9 cellular contexts compared by ENCODE assay signal in the genomic region with DNA sequence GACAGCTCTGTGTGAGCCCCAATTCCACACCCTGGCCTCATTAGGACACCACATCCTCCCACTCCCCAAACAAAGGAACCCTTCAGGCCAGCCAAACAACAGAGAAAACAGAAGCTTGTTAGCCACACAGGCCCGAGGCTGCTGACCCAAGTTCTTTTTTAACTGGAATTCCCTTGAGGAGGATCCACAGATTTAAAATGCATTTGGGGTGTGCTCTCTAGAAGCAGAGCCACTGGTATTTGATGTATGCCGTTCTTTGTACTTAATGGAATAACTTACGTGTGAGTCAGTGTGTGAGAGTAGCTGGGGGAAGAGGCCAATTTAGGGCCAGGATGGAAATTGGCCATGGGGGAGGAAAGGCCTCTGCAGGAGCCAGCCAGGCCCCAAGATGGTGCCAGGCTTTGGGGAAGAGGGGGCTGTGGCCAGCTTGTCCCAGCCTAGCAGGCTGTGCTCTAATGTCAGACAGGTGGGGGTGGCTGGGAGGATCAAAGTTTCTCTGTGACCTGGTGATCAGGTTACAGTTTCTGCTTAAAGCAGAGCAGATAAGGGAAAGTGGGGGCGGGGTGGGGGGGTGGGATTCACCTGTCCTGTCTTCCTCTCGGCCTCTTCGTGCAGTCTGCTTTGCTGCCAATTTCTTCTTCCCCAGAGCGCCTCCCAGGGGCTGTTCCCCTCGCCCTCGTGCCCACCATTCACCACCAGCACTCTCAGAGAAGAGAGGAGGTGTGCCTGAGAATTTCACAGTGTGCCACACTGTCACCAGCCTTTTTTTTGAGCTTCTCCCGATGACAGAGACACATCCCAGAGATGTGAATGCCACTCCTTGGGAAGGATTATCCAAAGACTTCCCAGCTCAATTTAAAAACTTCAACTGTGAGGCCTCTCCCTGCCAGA. TPM values are rescaled to one million over a fixed set of nuclear protein-coding genes. Genes with fewer than 3 reads are reported as not detected.
DNase-seq lines count a peak whose midpoint lies in the region; ATAC-seq, FAIRE-seq and TF ChIP-seq lines count a peak whose summit lies in the region.
"Had no signal": no experiment of that assay in that cellular context is flagged by ENCODE, and none has a peak within 500 bp of the region (broad histone marks: within the 10 kb centered on the region; RNA-seq: fewer than 3 reads in every experiment).

No MANE protein-coding gene starts in this region.

- H3K4me3 ChIP-seq in mammary epithelial cell (replicated peaks in 1 of 3; ENCODE audit: insufficient read depth in 1 of 3, low read depth in 2 of 3, low read length in 3 of 3) (no peak overlapping the region), keratinocyte (ENCODE audit: control insufficient read depth in 2 of 3, extremely low read depth in 1 of 3, insufficient read depth in 2 of 3, low read depth in 1 of 3, low read length in 3 of 3) (peak overlapping the region in 1 of 3 experiments; percentile 1)

- peak overlapping the region; percentile 15 for H3K27ac Mint-ChIP-seq in stimulated activated naive CD8-positive, alpha-beta T cell treated with anti-CD3 and anti-CD28 coated beads, Interleukin-15, Interleukin-2, amounts not matched to agents 100 ng/mL and 50 ng/mL, for 24 hours
- H3K27ac Mint-ChIP-seq in activated naive CD4-positive, alpha-beta T cell treated with anti-CD3 and anti-CD28 coated beads, Interleukin-2, amount 10 ng/mL, durations not matched to agents 7 days and 5 days, result no peak overlapping the region
- H3K27ac Mint-ChIP-seq: activated naive CD8-positive, alpha-beta T cell treated with anti-CD3 and anti-CD28 coated beads, Interleukin-2, amount 10 ng/mL, durations not matched to agents 7 days and 5 days had no signal

- H3K9me1 ChIP-seq in keratinocyte (ENCODE audit: control insufficient read depth, extremely low read depth, insufficient read depth, low read length), result no peaks in the 10 kb centered on the region

- DNase-seq in stimulated activated naive CD8-positive, alpha-beta T cell treated with anti-CD3 and anti-CD28 coated beads, Interleukin-15, Interleukin-2, amounts not matched to agents 100 U/mL and 50 U/mL, for 24 hours, result no peak
- DNase-seq in mammary epithelial cell (peak; percentile 93), keratinocyte (ENCODE audit: low read depth, low spot score) (peak; percentile 83), substantia nigra (lab: John Stamatoyannopoulos, UW) (peak in 34 of 49 donors; percentile 11 to 79 (median 50))
- no peak for DNase-seq in activated naive CD4-positive, alpha-beta T cell treated with anti-CD3 and anti-CD28 coated beads, Interleukin-2, amount 10 ng/mL, durations not matched to agents 7 days and 5 days
- DNase-seq in activated CD8-positive, alpha-beta memory T cell treated with anti-CD3 and anti-CD28 coated beads, Interleukin-2, amount 50 U/mL, for 4 hours, result no peak
- DNase-seq: activated naive CD8-positive, alpha-beta T cell treated with anti-CD3 and anti-CD28 coated beads, Interleukin-2, amount 10 ng/mL, durations not matched to agents 7 days and 5 days had no signal

- no peaks in the 10 kb centered on the region for H3K36me3 Mint-ChIP-seq in stimulated activated naive CD8-positive, alpha-beta T cell treated with anti-CD3 and anti-CD28 coated beads, Interleukin-15, Interleukin-2, amounts not matched to agents 100 ng/mL and 50 ng/mL, for 24 hours (ENCODE audit: low read depth)
- H3K36me3 Mint-ChIP-seq in activated naive CD4-positive, alpha-beta T cell treated with anti-CD3 and anti-CD28 coated beads, Interleukin-2, amount 10 ng/mL, durations not matched to agents 7 days and 5 days, result no peaks in the 10 kb centered on the region
- H3K36me3 Mint-ChIP-seq: activated naive CD8-positive, alpha-beta T cell treated with anti-CD3 and anti-CD28 coated beads, Interleukin-2, amount 10 ng/mL, durations not matched to agents 7 days and 5 days had no signal

- H3K27ac ChIP-seq in mammary epithelial cell (ENCODE audit: insufficient read depth, low read depth, low read length) (peak overlapping the region; percentile 84), keratinocyte (ENCODE audit: control insufficient read depth, insufficient read depth, low read length) (peak overlapping the region; percentile 70), substantia nigra (ENCODE audit: low read depth, low read length, poor library complexity, severe bottlenecking) (peak overlapping the region; percentile 83)

- intact Hi-C loops in mammary epithelial cell (cut with micrococcal nuclease), result loop anchor here (1.0 to 5.0 kb wide), 3 partner anchors 17 to 51 kb away; a partner anchor contains a TSS

- H3K27me3 ChIP-seq in mammary epithelial cell (ENCODE audit: insufficient read depth, low read length) (no peaks in the 10 kb centered on the region), keratinocyte (ENCODE audit: control insufficient read depth, extremely low read depth, insufficient read depth, low read length) (no peaks in the 10 kb centered on the region)

- H3K9ac ChIP-seq in mammary epithelial cell (ENCODE audit: insufficient read depth, low read length) (peak overlapping the region; percentile 68), keratinocyte (ENCODE audit: control insufficient read depth, extremely low read depth, insufficient read depth, low read length) (peak overlapping the region; percentile 49)

- peak overlapping the region; percentile 17 for H2AFZ ChIP-seq in mammary epithelial cell (ENCODE audit: low read depth, low read length)
- no peak overlapping the region for H2AFZ ChIP-seq in keratinocyte (ENCODE audit: control insufficient read depth, low read length)

- WGBS in mammary epithelial cell (ENCODE audit: low coverage, missing lambda C conversion rate), result 38% methylated on average over 8 of the region's 10 CpGs

- H3K9me3 Mint-ChIP-seq in stimulated activated naive CD8-positive, alpha-beta T cell treated with anti-CD3 and anti-CD28 coated beads, Interleukin-15, Interleukin-2, amounts not matched to agents 100 ng/mL and 50 ng/mL, for 24 hours, result no peaks in the 10 kb centered on the region
- no peaks in the 10 kb centered on the region for H3K9me3 Mint-ChIP-seq in activated naive CD4-positive, alpha-beta T cell treated with anti-CD3 and anti-CD28 coated beads, Interleukin-2, amount 10 ng/mL, durations not matched to agents 7 days and 5 days
- H3K9me3 Mint-ChIP-seq: activated naive CD8-positive, alpha-beta T cell treated with anti-CD3 and anti-CD28 coated beads, Interleukin-2, amount 10 ng/mL, durations not matched to agents 7 days and 5 days had no signal

- dilution Hi-C loops in mammary epithelial cell (cut with HindIII; ENCODE audit: low sequenced_read_pairs) (no loop called here), keratinocyte (cut with MboI; ENCODE audit: extremely low pct_ligation_motif_present, low sequenced_read_pairs) (no loop called here)

- CTCF ChIA-PET in mammary epithelial cell (lab: Charles Lee; ENCODE audit: low non-redundant PET), result interaction anchor here (0.6 to 0.7 kb wide), 2 partner anchors 21 to 23 kb away, joined by 3 to 7 read pairs; no protein-coding TSS in a partner anchor
- CTCF ChIA-PET in activated naive CD4-positive, alpha-beta T cell treated with anti-CD3 and anti-CD28 coated beads, Interleukin-2, amount 10 ng/mL, durations not matched to agents 7 days and 5 days (lab: Charles Lee), result interaction anchor here (0.8 to 2.0 kb wide), 4 partner anchors 14 to 242 kb away, joined by 3 to 6 read pairs (median 4); no protein-coding TSS in a partner anchor

- in situ Hi-C loops in mammary epithelial cell (cut with MboI; ENCODE audit: low sequenced_read_pairs in 2 of 2), result no loop called here

- H3K4me1 ChIP-seq in mammary epithelial cell (ENCODE audit: insufficient read depth, low read length) (peaks cover 50% of the 10 kb centered on the region), keratinocyte (ENCODE audit: control insufficient read depth, extremely low read depth, insufficient read depth, low read length) (peaks cover 56% of the 10 kb centered on the region)

- no peak for TF ChIP-seq CTCF in mammary epithelial cell (conservative IDR thresholded peaks at IDR 0.05 in 1 of 2, IDR thresholded peaks at IDR 0.05 in 1 of 2; ENCODE audit: extremely low read depth in 1 of 2, insufficient read depth in 1 of 2, low read depth in 1 of 2, low read length in 2 of 2)
- TF ChIP-seq CTCF in keratinocyte (optimal IDR thresholded peaks at IDR 0.05 in 1 of 3, IDR thresholded peaks at IDR 0.05 in 1 of 3, conservative IDR thresholded peaks at IDR 0.05 in 1 of 3; ENCODE audit: extremely low read depth in 1 of 3, insufficient read depth in 2 of 3, low read length in 3 of 3), result no peak

- peaks cover 41% of the 10 kb centered on the region for H3K79me2 ChIP-seq in mammary epithelial cell (ENCODE audit: insufficient read depth, low read length)
- H3K79me2 ChIP-seq in keratinocyte (ENCODE audit: control insufficient read depth, insufficient read depth, low read length), result peaks cover 25% of the 10 kb centered on the region

- H3K36me3 ChIP-seq in mammary epithelial cell (ENCODE audit: insufficient read depth, low read length) (no peaks in the 10 kb centered on the region), keratinocyte (ENCODE audit: control insufficient read depth in 2 of 2, extremely low read depth in 1 of 2, insufficient read depth in 2 of 2, low read length in 2 of 2) (no peaks in the 10 kb centered on the region)

- peak overlapping the region; percentile 51 for H3K4me2 ChIP-seq in mammary epithelial cell (ENCODE audit: insufficient read depth, low read depth, low read length)
- H3K4me2 ChIP-seq in keratinocyte (ENCODE audit: control insufficient read depth, extremely low read depth, insufficient read depth, low read depth, low read length), result peak overlapping the region; percentile 46

- H4K20me1 ChIP-seq in mammary epithelial cell (ENCODE audit: insufficient read depth, low read length) (no peaks in the 10 kb centered on the region), keratinocyte (ENCODE audit: control insufficient read depth, extremely low read depth, insufficient read depth, low read length) (no peaks in the 10 kb centered on the region)

- H3K4me1 Mint-ChIP-seq in stimulated activated naive CD8-positive, alpha-beta T cell treated with anti-CD3 and anti-CD28 coated beads, Interleukin-15, Interleukin-2, amounts not matched to agents 100 ng/mL and 50 ng/mL, for 24 hours (ENCODE audit: low read depth), result peaks cover 20% of the 10 kb centered on the region
- H3K4me1 Mint-ChIP-seq in activated naive CD4-positive, alpha-beta T cell treated with anti-CD3 and anti-CD28 coated beads, Interleukin-2, amount 10 ng/mL, durations not matched to agents 7 days and 5 days, result peaks cover 14% of the 10 kb centered on the region

- H3K9me3 ChIP-seq in mammary epithelial cell (replicated peaks; ENCODE audit: insufficient read depth, low read length) (no peaks in the 10 kb centered on the region), keratinocyte (ENCODE audit: control insufficient read depth, low read depth, low read length) (no peaks in the 10 kb centered on the region)

- peak; percentile 79 for FAIRE-seq in keratinocyte (lab: Jason Lieb, UNC)

- H3K27me3 Mint-ChIP-seq in stimulated activated naive CD8-positive, alpha-beta T cell treated with anti-CD3 and anti-CD28 coated beads, Interleukin-15, Interleukin-2, amounts not matched to agents 100 ng/mL and 50 ng/mL, for 24 hours, result no peaks in the 10 kb centered on the region
- no peaks in the 10 kb centered on the region for H3K27me3 Mint-ChIP-seq in activated naive CD4-positive, alpha-beta T cell treated with anti-CD3 and anti-CD28 coated beads, Interleukin-2, amount 10 ng/mL, durations not matched to agents 7 days and 5 days
- H3K27me3 Mint-ChIP-seq: activated naive CD8-positive, alpha-beta T cell treated with anti-CD3 and anti-CD28 coated beads, Interleukin-2, amount 10 ng/mL, durations not matched to agents 7 days and 5 days had no signal

- H3K4me3 Mint-ChIP-seq in stimulated activated naive CD8-positive, alpha-beta T cell treated with anti-CD3 and anti-CD28 coated beads, Interleukin-15, Interleukin-2, amounts not matched to agents 100 ng/mL and 50 ng/mL, for 24 hours, result no peak overlapping the region
- H3K4me3 Mint-ChIP-seq in activated naive CD4-positive, alpha-beta T cell treated with anti-CD3 and anti-CD28 coated beads, Interleukin-2, amount 10 ng/mL, durations not matched to agents 7 days and 5 days, result no peak overlapping the region
- H3K4me3 Mint-ChIP-seq: activated naive CD8-positive, alpha-beta T cell treated with anti-CD3 and anti-CD28 coated beads, Interleukin-2, amount 10 ng/mL, durations not matched to agents 7 days and 5 days had no signal

- no peak for ATAC-seq in stimulated activated naive CD8-positive, alpha-beta T cell treated with anti-CD3 and anti-CD28 coated beads, Interleukin-15, Interleukin-2, amounts not matched to agents 100 U/mL and 50 U/mL, for 24 hours
- no peak for ATAC-seq in GM19035 (IDR thresholded peaks at IDR 0.05; ENCODE audit: unreplicated experiment)

- BruUV-seq in mammary epithelial cell (replicated peaks; lab: Mats Ljungman, UMichigan), result no TSS peak

RNA-seq across cellular contexts. Expression of a gene that starts 50.8 kb away (rescaled TPM):
- total RNA-seq in mammary epithelial cell, result 10 to 100 TPM; 42.8 to 71.1 TPM
- polyA plus RNA-seq in mammary epithelial cell (47.1 TPM), keratinocyte (36.3 to 54.0 TPM (median 39.5 TPM) in 3 replicates)
- polyA minus RNA-seq in mammary epithelial cell (168 TPM), keratinocyte (58.4 to 133 TPM (median 75.2 TPM) in 3 replicates)
- polyA plus RNA-seq in keratinocyte (2011; ENCODE audit: low read depth), result 35.8 TPM
- 34.8 and 46.4 TPM in 2 replicates for polyA plus RNA-seq in keratinocyte (2011; cell fraction: cytosol; rRNA removed)
- polyA plus RNA-seq in keratinocyte (2011; cell fraction: nucleus; rRNA removed), result 102 and 124 TPM in 2 replicates
- polyA plus RNA-seq in keratinocyte (2012; ENCODE audit: low replicate concordance), result 36.3 and 51.4 TPM in 2 replicates
- polyA minus RNA-seq in keratinocyte (2011; cell fraction: cytosol; rRNA and poly(A)+ RNA removed), result 45.7 TPM
- 76.4 and 115 TPM in 2 replicates for polyA minus RNA-seq in keratinocyte (2011; cell fraction: nucleus; rRNA and poly(A)+ RNA removed)

RNA-seq across cellular contexts. Expression of a gene that starts 51.2 kb away (rescaled TPM):
- total RNA-seq in mammary epithelial cell, result 1 to 10 TPM in 1 of 2 donors, under 1 TPM in 1; 0.85 to 1.0 TPM
- polyA plus RNA-seq in mammary epithelial cell (0.67 TPM), keratinocyte (0.42 to 0.80 TPM (median 0.69 TPM) in 3 replicates)
- polyA minus RNA-seq in mammary epithelial cell (not detected), keratinocyte (0.74 to 1.9 TPM (median 1.5 TPM) in 3 replicates)
- polyA plus RNA-seq in keratinocyte (2011; ENCODE audit: low read depth), result not detected
- 0.13 and 0.19 TPM in 2 replicates for polyA plus RNA-seq in keratinocyte (2011; cell fraction: cytosol; rRNA removed)
- polyA plus RNA-seq in keratinocyte (2011; cell fraction: nucleus; rRNA removed), result 0.98 and 1.1 TPM in 2 replicates
- polyA plus RNA-seq in keratinocyte (2012; ENCODE audit: low replicate concordance), result 0.93 and 1.7 TPM in 2 replicates
- polyA minus RNA-seq in keratinocyte (2011; cell fraction: cytosol; rRNA and poly(A)+ RNA removed), result not detected
- polyA minus RNA-seq in keratinocyte (2011; cell fraction: nucleus; rRNA and poly(A)+ RNA removed), result 0.32 and 0.47 TPM in 2 replicates

Comparison
In these comparisons a context has a peak if more than half of its experiments do, and no peak if none do; other contexts are left out.
1. DNase-seq: peak in mammary epithelial cell (single experiment), keratinocyte (single experiment) and substantia nigra (34 of 49); none in stimulated activated naive CD8-positive, alpha-beta T cell treated with anti-CD3 and anti-CD28 coated beads, Interleukin-15, Interleukin-2, amounts not matched to agents 100 U/mL and 50 U/mL, for 24 hours (single experiment), activated naive CD4-positive, alpha-beta T cell treated with anti-CD3 and anti-CD28 coated beads, Interleukin-2, amount 10 ng/mL, durations not matched to agents 7 days and 5 days (single experiment) and activated CD8-positive, alpha-beta memory T cell treated with anti-CD3 and anti-CD28 coated beads, Interleukin-2, amount 50 U/mL, for 4 hours (single experiment).
2. Peak in every context shown above with its lines, with median percentiles within 50 percentile points of each other: H3K27ac ChIP-seq.